Comparison of ENCODE assay signal across 8 cellular contexts in the genomic region with DNA sequence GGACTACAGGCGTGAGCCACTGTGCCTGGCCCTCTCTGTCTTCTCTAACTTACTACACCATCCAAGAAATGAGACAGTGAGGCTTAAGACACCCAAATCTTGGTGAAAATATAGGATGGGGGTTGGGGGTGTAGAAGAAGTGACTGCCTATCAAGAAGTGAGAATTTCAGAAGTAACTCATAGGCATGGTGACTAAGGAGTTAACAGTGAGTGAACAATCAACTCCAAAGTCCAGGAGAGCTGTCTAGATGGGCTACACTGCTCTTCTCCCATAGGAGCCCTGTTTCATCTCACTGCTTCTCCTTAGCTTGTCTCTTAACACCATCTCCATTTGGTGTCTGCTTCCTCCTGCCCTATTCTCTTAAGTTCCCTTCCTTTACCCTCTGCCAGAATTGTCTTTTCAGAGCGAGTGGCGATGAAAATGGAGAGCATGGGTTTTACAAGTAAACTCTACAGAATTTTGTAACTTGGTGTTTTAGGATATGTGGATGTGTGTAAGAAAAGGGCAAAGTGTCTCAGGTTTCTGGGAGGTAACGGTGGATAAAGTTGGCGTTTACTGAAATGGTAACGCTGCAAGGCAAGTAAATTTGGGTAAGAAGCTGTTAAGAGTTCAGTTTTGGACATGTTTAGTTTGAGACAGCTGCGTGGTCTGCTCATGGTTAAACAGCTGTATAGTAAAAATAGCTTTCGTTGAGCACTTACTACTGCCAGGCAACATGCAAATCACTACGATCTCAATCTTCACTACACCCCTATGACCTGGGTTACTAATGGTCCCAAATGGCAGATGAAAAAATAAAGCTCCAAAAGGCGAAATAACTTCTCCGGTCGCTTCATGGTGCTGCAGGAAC. TPM values are rescaled to one million over a fixed set of nuclear protein-coding genes. Genes with fewer than 3 reads are reported as not detected.
A peak's percentile ranks its signal among the peaks of the same experiment; 100 is the strongest.
DNase-seq lines count a peak whose midpoint lies in the region; ATAC-seq and TF ChIP-seq lines count a peak whose summit lies in the region.

No MANE protein-coding gene starts in this region.

- peak overlapping the region; percentile 94 for H3K27ac ChIP-seq in Panc1 (ENCODE audit: low read length)

- intact Hi-C loops in Panc1 (cut with micrococcal nuclease; ENCODE audit: unreplicated experiment) = no loop called here

- peak overlapping the region; percentile 98 for H3K4me3 Mint-ChIP-seq in endothelial cell (ENCODE audit: unreplicated experiment)
- H3K4me3 Mint-ChIP-seq in naive thymus-derived CD8-positive, alpha-beta T cell = peak overlapping the region; percentile 93 to 100 (median 98)

- H3K4me1 Mint-ChIP-seq in endothelial cell (ENCODE audit: unreplicated experiment) = peaks cover 22% of the 10 kb centered on the region
- peaks cover 15 to 39% (median 32%) of the 10 kb centered on the region in 4 donors for H3K4me1 Mint-ChIP-seq in naive thymus-derived CD8-positive, alpha-beta T cell

- H3K36me3 Mint-ChIP-seq in endothelial cell (ENCODE audit: low read depth, unreplicated experiment) = peaks cover 5% of the 10 kb centered on the region
- peaks cover 8 to 31% (median 24%) of the 10 kb centered on the region in 3 donors for H3K36me3 Mint-ChIP-seq in naive thymus-derived CD8-positive, alpha-beta T cell

- DNase-seq in Panc1 (ENCODE audit: low read depth, low spot score) (no peak), endothelial cell (ENCODE audit: low spot score) (no peak), NCI-H510A treated with DMSO at 0.1 percent for 48 hours (lab: John Stamatoyannopoulos, UW) (no peak), NCI-H2171 treated with DMSO at 0.1 percent for 48 hours (lab: John Stamatoyannopoulos, UW) (no peak)
- DNase-seq in naive thymus-derived CD8-positive, alpha-beta T cell = peak in 3 of 10 donors; percentile 20 to 26 (median 22)

- H3K36me3 ChIP-seq in Panc1 (ENCODE audit: control insufficient read depth, insufficient read depth, low read length) = peaks cover 2% of the 10 kb centered on the region; the same call in 1 of the 2 replicates

- no peaks in the 10 kb centered on the region for H3K9me3 Mint-ChIP-seq in endothelial cell (ENCODE audit: unreplicated experiment)
- peaks cover 0 to 2% (median 0%) of the 10 kb centered on the region in 9 donors for H3K9me3 Mint-ChIP-seq in naive thymus-derived CD8-positive, alpha-beta T cell

- in situ Hi-C loops in Panc1 (cut with HindIII; ENCODE audit: low pct_unique_long_range_greater_than_20kb, low sequenced_read_pairs) = no loop called here

- H3K9me3 ChIP-seq in Panc1 (ENCODE audit: control insufficient read depth, insufficient read depth, low read depth, low read length) = no peaks in the 10 kb centered on the region

- BruUV-seq in Panc1 (replicated peaks; lab: Mats Ljungman, UMichigan) = no TSS peak

- CTCF ChIA-PET in Panc1 (lab: Charles Lee) = no interaction called here

- POLR2A ChIA-PET in Panc1 (lab: Charles Lee) = interaction anchor here (0.5 kb wide), 1 partner anchor 641 kb away, joined by 7 read pairs; no protein-coding TSS in a partner anchor
- POLR2A ChIA-PET in naive thymus-derived CD8-positive, alpha-beta T cell (lab: Charles Lee) = interaction anchor here (0.9 to 4.5 kb wide), 7 partner anchors 9 to 329 kb away, joined by 3 to 29 read pairs (median 4); a partner anchor contains a TSS

- H3K4me1 ChIP-seq in Panc1 (ENCODE audit: control insufficient read depth, insufficient read depth, low read length) = peaks cover 10% of the 10 kb centered on the region

- H3K27me3 ChIP-seq in Panc1 (ENCODE audit: control insufficient read depth, insufficient read depth, low read length) = no peaks in the 10 kb centered on the region

- ATAC-seq in GM18508 (IDR thresholded peaks at IDR 0.05; ENCODE audit: insufficient read depth, unreplicated experiment) (peak; percentile 35), HG02678 (IDR thresholded peaks at IDR 0.05; ENCODE audit: unreplicated experiment) (peak; percentile 59), Panc1 (no peak)
- peak; percentile 0 to 3 for ATAC-seq in naive thymus-derived CD8-positive, alpha-beta T cell
- no peak for ATAC-seq in activated CD4-positive, CD25-positive, alpha-beta regulatory T cell treated with anti-CD3 and anti-CD28 coated beads, Interleukin-2, amount 50 U/mL, for 24 hours

- peak overlapping the region; percentile 94 to 97 for H3K4me3 ChIP-seq in Panc1 (ENCODE audit: low read depth in 2 of 2, low read length in 2 of 2)

- H3K27me3 Mint-ChIP-seq in endothelial cell (ENCODE audit: unreplicated experiment) = peaks cover 10% of the 10 kb centered on the region
- H3K27me3 Mint-ChIP-seq in naive thymus-derived CD8-positive, alpha-beta T cell = no peaks in the 10 kb centered on the region

- TF ChIP-seq CTCF in Panc1 (IDR thresholded peaks at IDR 0.05) = no peak
- TF ChIP-seq CTCF in endothelial cell (IDR thresholded peaks at IDR 0.05; ENCODE audit: unreplicated experiment) = no peak

- peak overlapping the region; percentile 99 for H3K27ac Mint-ChIP-seq in endothelial cell (ENCODE audit: unreplicated experiment)
- peak overlapping the region; percentile 98 to 100 (median 100) for H3K27ac Mint-ChIP-seq in naive thymus-derived CD8-positive, alpha-beta T cell

RNA-seq across cellular contexts. Expression of a gene that starts 22.5 kb away (rescaled TPM):
- total RNA-seq in Panc1 (2021; ENCODE audit: unreplicated experiment) = not detected
- not detected for polyA plus RNA-seq in Panc1 (2012; ENCODE audit: insufficient read length)
- total RNA-seq in endothelial cell (ENCODE audit: unreplicated experiment) = not detected
- total RNA-seq in naive thymus-derived CD8-positive, alpha-beta T cell = under 1 TPM; 0.14 to 0.47 TPM
- polyA plus RNA-seq in naive thymus-derived CD8-positive, alpha-beta T cell = under 1 TPM in 2 of 3 donors, not detected in 1; 0.09 to 0.16 TPM

Comparison
In these comparisons a context has a peak if more than half of its experiments do, and no peak if none do; other contexts are left out.
1. ATAC-seq: peak in GM18508 (single experiment), HG02678 (single experiment) and naive thymus-derived CD8-positive, alpha-beta T cell (2 of 2); none in Panc1 (single experiment) and activated CD4-positive, CD25-positive, alpha-beta regulatory T cell treated with anti-CD3 and anti-CD28 coated beads, Interleukin-2, amount 50 U/mL, for 24 hours (0 of 2).